ENCODE assay signal across 8 cellular contexts in the genomic region with DNA sequence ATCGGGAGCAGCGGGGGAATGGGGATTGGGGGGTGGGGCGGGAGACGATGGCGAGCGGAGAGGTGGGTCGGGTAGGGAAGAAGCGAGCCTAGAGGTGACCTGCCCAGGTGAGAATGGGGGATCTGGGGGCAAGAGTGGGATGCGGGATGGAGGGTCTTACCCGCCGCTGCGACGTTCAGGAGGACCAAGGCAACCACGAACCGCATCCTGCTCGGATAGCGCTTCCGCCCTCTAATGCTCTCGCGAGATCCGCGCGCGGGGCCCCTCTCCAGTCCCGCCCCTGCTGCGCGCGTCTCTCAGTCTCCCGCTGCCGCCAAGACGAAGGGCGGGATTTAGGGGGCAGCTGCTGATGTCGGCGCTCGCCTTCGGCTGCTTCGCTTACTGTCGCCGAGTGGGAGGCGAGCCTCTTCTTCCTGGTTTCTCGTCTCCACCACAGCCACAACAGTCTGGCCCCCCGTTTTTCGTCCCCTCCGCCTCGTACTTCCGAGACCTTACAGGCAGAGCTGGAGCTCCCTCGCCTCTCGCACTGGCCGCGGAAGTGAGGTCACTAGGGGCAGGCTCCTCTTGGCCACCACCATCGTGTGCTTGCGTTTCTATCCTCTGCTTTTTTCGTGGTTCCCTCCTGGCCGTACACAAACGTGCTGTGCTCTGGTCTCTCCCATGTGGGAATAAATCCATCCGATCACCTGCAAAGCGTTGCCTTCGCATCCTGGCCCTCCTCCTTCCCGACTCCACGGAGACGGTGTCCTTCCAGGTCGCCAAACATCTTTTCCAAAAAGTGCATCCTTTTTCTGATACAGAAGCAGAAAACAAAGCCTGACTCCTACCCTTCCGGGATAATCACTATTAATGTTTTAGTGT. TPM values are rescaled to one million over a fixed set of nuclear protein-coding genes. Genes with fewer than 3 reads are reported as not detected.
DNase-seq lines count a peak whose midpoint lies in the region; ATAC-seq and TF ChIP-seq lines count a peak whose summit lies in the region.

Gene TGOLN2, minus strand, starts transcription at position 233 of the 861 bp plus-strand sequence. Its CDS starts 27 bp downstream, at position 206.

- peak; percentile 80 for ATAC-seq in HG02884 (IDR thresholded peaks at IDR 0.05; ENCODE audit: unreplicated experiment)
- peak; percentile 98 to 99 for ATAC-seq in left cardiac atrium
- ATAC-seq in upper lobe of left lung (ENCODE audit: low FRiP score in 2 of 2) = peak; percentile 98

- intact Hi-C loops in T-helper 1 cell treated with Interleukin-12 subunit alpha and Interleukin-12 subunit beta and Interleukin-4 antibody, amounts not matched to agents 30 ng/mL and 1 ng/mL, for 36 hours (cut with micrococcal nuclease) = loop anchor here (1.0 to 10.0 kb wide), 13 partner anchors 26 to 1114 kb away; partner anchors contain the start of genes ELMOD3, GGCX, IMMT and MRPL35
- intact Hi-C loops in left cardiac atrium (cut with DNase I) = loop anchor here in 1 of 2 donors (1.0 kb wide), 1 partner anchor 26 kb away; the partner anchor contains the start of genes ELMOD3 and RETSAT
- intact Hi-C loops in posterior vena cava (cut with DNase I) = no loop called here

- H3K36me3 ChIP-seq in upper lobe of left lung = peaks cover 2 to 19% (median 15%) of the 10 kb centered on the region in 4 donors

- no peaks in the 10 kb centered on the region for H3K9me3 ChIP-seq in upper lobe of left lung

- WGBS in upper lobe of left lung, 2 donors = 0 to 1% methylated on average over 39 to 52 of the region's 63 CpGs

- H3K4me1 ChIP-seq in upper lobe of left lung = peaks cover 35 to 50% (median 39%) of the 10 kb centered on the region in 4 donors

- peak in 1 of 4 donors; percentile 59 for TF ChIP-seq EP300 in upper lobe of left lung (IDR thresholded peaks at IDR 0.05)

- TF ChIP-seq POLR2A in GM15510 (IDR thresholded peaks at IDR 0.05; ENCODE audit: borderline replicate concordance, extremely low read depth, insufficient read length) = peak; percentile 99
- peak; percentile 95 to 100 (median 98) for TF ChIP-seq POLR2A in upper lobe of left lung (IDR thresholded peaks at IDR 0.05)

- TF ChIP-seq CTCF in upper lobe of left lung (IDR thresholded peaks at IDR 0.05) = peak in 1 of 6 experiments; percentile 41

- H3K27ac ChIP-seq in upper lobe of left lung = peak within 1 kb of the TSS; percentile 96 to 99 (median 98)

- peak within 1 kb of the TSS; percentile 55 to 81 (median 72) for H3K4me3 ChIP-seq in upper lobe of left lung

- H3K27me3 ChIP-seq in upper lobe of left lung = no peaks in the 10 kb centered on the region

- DNase-seq in NCI-H1694 (lab: John Stamatoyannopoulos, UW) (peak; percentile 89), amniotic epithelial cell (ENCODE audit: low read depth) (peak; percentile 80), left cardiac atrium (peak; percentile 95), posterior vena cava (ENCODE audit: low spot score) (peak; percentile 98), upper lobe of left lung (peak; percentile 94 to 97)

RNA-seq across cellular contexts. Expression of gene TGOLN2, which starts in this region (rescaled TPM):
- total RNA-seq in T-helper 1 cell treated with Interleukin-12 subunit alpha and Interleukin-12 subunit beta and Interleukin-4 antibody, amounts not matched to agents 30 ng/mL and 1 ng/mL, for 36 hours = 151 and 152 TPM in 2 replicates
- total RNA-seq in left cardiac atrium (10 to 100 TPM; 71.1 to 73.9 TPM), posterior vena cava (100 to 1,000 TPM in 1 of 2 donors, 10 to 100 TPM in 1; 87.2 to 107 TPM), upper lobe of left lung (100 to 1,000 TPM; 128 to 172 (median 147) TPM)

Comparison
In these comparisons a context has a peak if more than half of its experiments do, and no peak if none do; other contexts are left out.
1. Peak in every context shown above with its lines: DNase-seq, ATAC-seq, H3K4me3 ChIP-seq and H3K27ac ChIP-seq.